In the genomic region with DNA sequence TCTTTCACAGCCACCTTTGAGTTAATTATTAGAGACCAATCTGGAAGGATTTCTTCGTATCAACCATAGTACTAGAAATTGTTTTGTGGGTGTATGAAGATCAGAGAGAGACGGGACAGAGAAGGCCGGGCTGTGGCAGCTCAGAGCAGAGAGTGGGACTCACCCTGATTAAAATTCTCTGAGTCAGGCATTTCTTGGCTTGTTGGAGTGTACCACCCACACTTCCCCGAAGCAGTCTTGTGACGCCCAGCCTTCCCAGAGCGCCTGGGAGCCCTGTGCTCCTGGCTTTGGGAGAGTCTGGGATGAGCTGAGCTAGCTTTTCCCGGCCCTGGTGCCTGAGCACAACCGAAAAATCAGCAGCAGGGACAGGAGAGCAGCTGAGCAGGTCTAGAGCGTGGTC, we compare ENCODE assay signal across 9 cellular contexts. TPM values are rescaled to one million over a fixed set of nuclear protein-coding genes. Genes with fewer than 3 reads are reported as not detected.
DNase-seq lines count a peak whose midpoint lies in the region; ATAC-seq and TF ChIP-seq lines count a peak whose summit lies in the region.
"Had no signal": no experiment of that assay in that cellular context is flagged by ENCODE, and none has a peak within 500 bp of the region (broad histone marks: within the 10 kb centered on the region; RNA-seq: fewer than 3 reads in every experiment).

No MANE protein-coding gene starts in this region.

- ATAC-seq in foreskin keratinocyte (peak; percentile 93), GM18498 (IDR thresholded peaks at IDR 0.05; ENCODE audit: unreplicated experiment) (no peak), GM18502 (IDR thresholded peaks at IDR 0.05; ENCODE audit: poor library complexity, unreplicated experiment) (no peak)

- DNase-seq in AG09319 (ENCODE audit: extremely low read depth, low read depth) = peak; percentile 80
- DNase-seq in WERI-Rb-1 = no peak
- DNase-seq in foreskin keratinocyte = peak; percentile 56 to 72
- peak; percentile 99 for DNase-seq in osteoblast (ENCODE audit: insufficient read length, low spot score, missing footprints)
- no peak for DNase-seq in NCI-H748 (lab: John Stamatoyannopoulos, UW; ENCODE audit: unreplicated experiment)
- DNase-seq in activated gamma-delta T cell (lab: John Stamatoyannopoulos, UW) = no peak
- DNase-seq: activated naive CD8-positive, alpha-beta T cell treated with anti-CD3 and anti-CD28 coated beads, Interleukin-2, amount 10 ng/mL, durations not matched to agents 7 days and 5 days had no signal

- peaks cover 84% of the 10 kb centered on the region for H3K79me2 ChIP-seq in osteoblast (ENCODE audit: insufficient read depth, low read length)

- TF ChIP-seq CTCF in AG09319 (IDR thresholded peaks at IDR 0.05; ENCODE audit: low read depth, low read length) (no peak), WERI-Rb-1 (IDR thresholded peaks at IDR 0.05; ENCODE audit: low read depth, low read length) (no peak), foreskin keratinocyte (conservative IDR thresholded peaks at IDR 0.05) (no peak), osteoblast (IDR thresholded peaks at IDR 0.05; ENCODE audit: extremely low read depth, low read depth, low read length) (no peak)

- H3K9me3 ChIP-seq in WERI-Rb-1 (ENCODE audit: severe bottlenecking) (no peaks in the 10 kb centered on the region), osteoblast (ENCODE audit: low read depth, low read length) (no peaks in the 10 kb centered on the region)

- H3K27me3 ChIP-seq in WERI-Rb-1 (ENCODE audit: insufficient read depth, low read depth, severe bottlenecking) = no peaks in the 10 kb centered on the region
- no peaks in the 10 kb centered on the region for H3K27me3 ChIP-seq in foreskin keratinocyte
- no peaks in the 10 kb centered on the region for H3K27me3 ChIP-seq in osteoblast (ENCODE audit: insufficient read depth, low read length)

- H3K27ac ChIP-seq in WERI-Rb-1 = peak overlapping the region; percentile 5; the same call in 1 of the 2 replicates
- peak overlapping the region; percentile 68 for H3K27ac ChIP-seq in foreskin keratinocyte
- peak overlapping the region; percentile 96 for H3K27ac ChIP-seq in osteoblast (ENCODE audit: low read depth, low read length)

- H3K36me3 ChIP-seq in WERI-Rb-1 (peaks cover 13% of the 10 kb centered on the region), osteoblast (ENCODE audit: insufficient read depth, low read length) (peaks cover 12% of the 10 kb centered on the region)

- H3K4me1 ChIP-seq in foreskin keratinocyte (peaks cover 11% of the 10 kb centered on the region), osteoblast (ENCODE audit: insufficient read depth, low read length) (peaks cover 27% of the 10 kb centered on the region)

- peak overlapping the region; percentile 83 for H3K4me2 ChIP-seq in osteoblast (ENCODE audit: insufficient read depth, low read length)

- H4K20me1 ChIP-seq in osteoblast (ENCODE audit: insufficient read depth, low read length) = peaks cover 11% of the 10 kb centered on the region

- no peak overlapping the region for H3K4me3 ChIP-seq in WERI-Rb-1 (ENCODE audit: low read depth, low read length)
- peak overlapping the region; percentile 43 for H3K4me3 ChIP-seq in osteoblast (ENCODE audit: insufficient read depth, low read length)

- H2AFZ ChIP-seq in osteoblast (ENCODE audit: low read length) = peak overlapping the region; percentile 71

RNA-seq across cellular contexts. Expression of a gene that starts 19.4 kb away (rescaled TPM):
- total RNA-seq in foreskin keratinocyte (47.2 and 51.6 TPM in 2 replicates), osteoblast (123 and 132 TPM in 2 replicates)
- polyA plus RNA-seq in foreskin keratinocyte = 37.6 and 42.5 TPM in 2 replicates

RNA-seq across cellular contexts. Expression of a gene that starts 32.5 kb away (rescaled TPM):
- total RNA-seq in foreskin keratinocyte (0.35 and 0.44 TPM in 2 replicates), osteoblast (1.4 and 1.5 TPM in 2 replicates)
- polyA plus RNA-seq in foreskin keratinocyte = 0.25 TPM in 2 replicates

RNA-seq across cellular contexts. Expression of a gene that starts 38.7 kb away (rescaled TPM):
- total RNA-seq in foreskin keratinocyte (not detected in 2 replicates), osteoblast (not detected in 2 replicates)
- not detected in 2 replicates for polyA plus RNA-seq in foreskin keratinocyte
- total RNA-seq: activated naive CD8-positive, alpha-beta T cell treated with anti-CD3 and anti-CD28 coated beads, Interleukin-2, amount 10 ng/mL, durations not matched to agents 7 days and 5 days had no signal

RNA-seq across cellular contexts. Expression of a gene that starts 55.0 kb away (rescaled TPM):
- 127 and 168 TPM in 2 replicates for total RNA-seq in foreskin keratinocyte
- 99.3 and 122 TPM in 2 replicates for polyA plus RNA-seq in foreskin keratinocyte
- 108 and 121 TPM in 2 replicates for total RNA-seq in osteoblast

Comparison
In these comparisons a context has a peak if more than half of its experiments do, and no peak if none do; other contexts are left out.
1. DNase-seq: peak in AG09319 (single experiment), foreskin keratinocyte (2 of 2) and osteoblast (single experiment); none in WERI-Rb-1 (single experiment), NCI-H748 (single experiment) and activated gamma-delta T cell (single experiment).
2. H3K27ac ChIP-seq: peak in every context shown above with its lines; median percentile 96 in osteoblast; 68 in foreskin keratinocyte; 5 in WERI-Rb-1.